Comparison of ENCODE assay signal across 12 cellular contexts in genomic region chr19:21321996-21322395, GRCh38. TPM values are rescaled to one million over a fixed set of nuclear protein-coding genes. Genes with fewer than 3 reads are reported as not detected.
DNase-seq lines count a peak whose midpoint lies in the region; ATAC-seq, FAIRE-seq and TF ChIP-seq lines count a peak whose summit lies in the region.
"Had no signal": no experiment of that assay in that cellular context is flagged by ENCODE, and none has a peak within 500 bp of the region (broad histone marks: within the 10 kb centered on the region; RNA-seq: fewer than 3 reads in every experiment).

No MANE protein-coding gene starts in this region.

- TF ChIP-seq EP300 in sigmoid colon (IDR thresholded peaks at IDR 0.05) = no peak

- DNase-seq in H54 (ENCODE audit: insufficient read length, low spot score) = no peak
- no peak for DNase-seq in adrenal gland
- DNase-seq in foreskin keratinocyte = peak; percentile 3 to 23
- DNase-seq in sigmoid colon = no peak
- no peak for DNase-seq in DMS153 (lab: John Stamatoyannopoulos, UW)
- no peak for DNase-seq in NCI-H226
- DNase-seq: CD4-positive, CD25-positive, alpha-beta regulatory T cell; left colon; RPMI8226; T-helper 9 cell had no signal

- peak; percentile 11 for FAIRE-seq in H54 (lab: Jason Lieb, UNC)

- H3K27ac ChIP-seq in adrenal gland (peak overlapping the region in 3 of 5 donors; percentile 12 to 42 (median 26)), foreskin keratinocyte (no peak overlapping the region), sigmoid colon (peak overlapping the region; percentile 42 to 63 (median 49))
- H3K27ac ChIP-seq: HL-60 had no signal

- TF ChIP-seq POLR2A in H54 (IDR thresholded peaks at IDR 0.05; ENCODE audit: low read depth, low read length) (no peak), adrenal gland (IDR thresholded peaks at IDR 0.05) (no peak), sigmoid colon (IDR thresholded peaks at IDR 0.05) (no peak)

- H3K9me3 ChIP-seq in adrenal gland (replicated peaks in 1 of 3) = no peaks in the 10 kb centered on the region
- no peaks in the 10 kb centered on the region for H3K9me3 ChIP-seq in sigmoid colon

- peaks cover 14 to 15% of the 10 kb centered on the region in 2 donors for H3K4me1 ChIP-seq in adrenal gland (replicated peaks in 1 of 2)
- H3K4me1 ChIP-seq in foreskin keratinocyte = no peaks in the 10 kb centered on the region
- peaks cover 0 to 36% (median 28%) of the 10 kb centered on the region in 4 donors for H3K4me1 ChIP-seq in sigmoid colon

- ATAC-seq in foreskin keratinocyte (no peak), HG03442 (IDR thresholded peaks at IDR 0.05; ENCODE audit: unreplicated experiment) (no peak)
- ATAC-seq: left colon had no signal

- TF ChIP-seq CTCF in adrenal gland (IDR thresholded peaks at IDR 0.05) (no peak), foreskin keratinocyte (conservative IDR thresholded peaks at IDR 0.05) (no peak), sigmoid colon (IDR thresholded peaks at IDR 0.05) (no peak)

- H3K36me3 ChIP-seq in adrenal gland (replicated peaks in 1 of 2) (peaks cover 0 to 8% of the 10 kb centered on the region in 2 donors), sigmoid colon (peaks cover 0 to 7% (median 0%) of the 10 kb centered on the region in 4 donors)

- WGBS in adrenal gland, 4 donors = 79 to 91% (median 83%) methylated on average over 4 of the region's 4 CpGs
- WGBS in sigmoid colon, 2 donors = 93 to 95% methylated on average over 4 of the region's 4 CpGs

- H3K4me3 ChIP-seq in adrenal gland = no peak overlapping the region
- H3K4me3 ChIP-seq in sigmoid colon = no peak overlapping the region

- H3K27me3 ChIP-seq in adrenal gland (no peaks in the 10 kb centered on the region), foreskin keratinocyte (no peaks in the 10 kb centered on the region), sigmoid colon (no peaks in the 10 kb centered on the region)

- intact Hi-C loops in adrenal gland (cut with DNase I) (no loop called here), sigmoid colon (cut with DNase I) (loop anchor here (10.0 kb wide), 1 partner anchor 183 kb away; the partner anchor contains the start of gene ZNF429)

RNA-seq across cellular contexts. Expression of gene ZNF708, which starts 7.2 kb away (rescaled TPM):
- 10 to 100 TPM in 6 of 8 donors, 1 to 10 TPM in 2; 4.4 to 26.3 (median 11.1) TPM for total RNA-seq in adrenal gland
- polyA plus RNA-seq in adrenal gland = 10 to 100 TPM in 1 of 3 donors, 1 to 10 TPM in 2; 2.8 to 11.3 (median 5.8) TPM
- total RNA-seq in foreskin keratinocyte = 3.2 and 4.1 TPM in 2 replicates
- polyA plus RNA-seq in foreskin keratinocyte = 0.56 and 0.67 TPM in 2 replicates
- total RNA-seq in sigmoid colon = 10 to 100 TPM; 11.9 to 25.2 (median 17.9) TPM
- polyA plus RNA-seq in sigmoid colon = 1 to 10 TPM; 1.4 to 6.3 (median 3.6) TPM

RNA-seq across cellular contexts. Expression of gene ZNF738, which starts 36.8 kb away (rescaled TPM):
- total RNA-seq in adrenal gland (1 to 10 TPM; 2.8 to 8.5 (median 4.8) TPM), foreskin keratinocyte (6.5 TPM in 2 replicates), sigmoid colon (1 to 10 TPM; 3.9 to 7.9 (median 5.5) TPM)
- polyA plus RNA-seq in adrenal gland (1 to 10 TPM; 3.7 to 9.3 (median 4.3) TPM), foreskin keratinocyte (4.8 TPM in 2 replicates), sigmoid colon (1 to 10 TPM; 2.3 to 5.8 (median 2.4) TPM)

Comparison
In these comparisons a context has a peak if more than half of its experiments do, and no peak if none do; other contexts are left out.
1. DNase-seq: peak in foreskin keratinocyte (2 of 2); none in H54 (single experiment), adrenal gland (0 of 7), sigmoid colon (single experiment), DMS153 (single experiment) and NCI-H226 (single experiment).